In genomic region chr22:17980638-17981051, GRCh38 we compare ENCODE assay signal across 8 cellular contexts.
DNase-seq lines count a peak whose midpoint lies in the region; ATAC-seq lines count a peak whose summit lies in the region.

No MANE protein-coding gene starts in this region.

- H3K27me3 Mint-ChIP-seq in effector memory CD8-positive, alpha-beta T cell = no peaks in the 10 kb centered on the region

- peak; percentile 63 to 84 for ATAC-seq in activated CD4-positive, CD25-positive, alpha-beta regulatory T cell treated with anti-CD3 and anti-CD28 coated beads, Interleukin-2, amount 50 U/mL, for 24 hours
- peak; percentile 86 for ATAC-seq in effector memory CD8-positive, alpha-beta T cell (replicated peaks)
- no peak for ATAC-seq in GM18870 (IDR thresholded peaks at IDR 0.05; ENCODE audit: unreplicated experiment)

- no peak overlapping the region for H3K27ac ChIP-seq in rectal smooth muscle tissue (ENCODE audit: low read depth, low read length)

- peak overlapping the region; percentile 48 for H3K4me3 ChIP-seq in rectal smooth muscle tissue (ENCODE audit: low read length)

- H3K27ac Mint-ChIP-seq in effector memory CD8-positive, alpha-beta T cell = peak overlapping the region; percentile 59 to 89

- H3K36me3 Mint-ChIP-seq in effector memory CD8-positive, alpha-beta T cell (ENCODE audit: insufficient read depth) = no peaks in the 10 kb centered on the region

- H3K4me3 Mint-ChIP-seq in effector memory CD8-positive, alpha-beta T cell = peak overlapping the region; percentile 72 to 81

- H3K4me1 Mint-ChIP-seq in effector memory CD8-positive, alpha-beta T cell (ENCODE audit: low read depth in 2 of 2) = peaks cover 34 to 38% of the 10 kb centered on the region in 2 donors

- H3K9me3 Mint-ChIP-seq in effector memory CD8-positive, alpha-beta T cell = no peaks in the 10 kb centered on the region

- peaks cover 9% of the 10 kb centered on the region for H3K4me1 ChIP-seq in rectal smooth muscle tissue (ENCODE audit: control insufficient read depth, insufficient read depth, low read length)

- H3K36me3 ChIP-seq in rectal smooth muscle tissue (ENCODE audit: control insufficient read depth, insufficient read depth, low read length) = no peaks in the 10 kb centered on the region

- no peaks in the 10 kb centered on the region for H3K27me3 ChIP-seq in rectal smooth muscle tissue (ENCODE audit: control insufficient read depth, insufficient read depth, low read length)

- DNase-seq in HUDEP-2 (lab: John Stamatoyannopoulos, UW; ENCODE audit: unreplicated experiment in 76 of 76) (peak; percentile 25 to 97 (median 92)), NCI-H526 treated with DMSO at 0.1 percent for 48 hours (lab: John Stamatoyannopoulos, UW) (no peak), DMS53 treated with DMSO at 0.1 percent for 48 hours (lab: John Stamatoyannopoulos, UW; ENCODE audit: unreplicated experiment) (no peak), foreskin melanocyte (no peak)
- DNase-seq in effector memory CD8-positive, alpha-beta T cell = peak; percentile 17 to 21 (median 19)

- H3K9ac ChIP-seq in rectal smooth muscle tissue (ENCODE audit: low read length) = no peak overlapping the region

Comparison
In these comparisons a context has a peak if more than half of its experiments do, and no peak if none do; other contexts are left out.
1. DNase-seq: peak in HUDEP-2 (76 of 76) and effector memory CD8-positive, alpha-beta T cell (3 of 3); none in NCI-H526 treated with DMSO at 0.1 percent for 48 hours (single experiment), DMS53 treated with DMSO at 0.1 percent for 48 hours (single experiment) and foreskin melanocyte (single experiment).